Comparison of ENCODE assay signal across 8 cellular contexts in genomic region chr18:62505669-62506494, GRCh38. TPM values are rescaled to one million over a fixed set of nuclear protein-coding genes. Genes with fewer than 3 reads are reported as not detected.
DNase-seq lines count a peak whose midpoint lies in the region; ATAC-seq and TF ChIP-seq lines count a peak whose summit lies in the region.

No MANE protein-coding gene starts in this region.

- H3K27ac Mint-ChIP-seq in activated T-helper 1 cell treated with anti-CD3 and anti-CD28 coated beads, Interleukin-12 subunit alpha, Interleukin-12 subunit beta, Interleukin-2, Interleukin-4 antibody, amounts not matched to agents 30 ng/mL and 10 ng/mL and 1 ng/mL, durations not matched to agents 14 hours and 24 hours and 36 hours: peak overlapping the region; percentile 96
- peak overlapping the region; percentile 90 for H3K27ac Mint-ChIP-seq in stimulated activated naive B cell treated with anti-CD40 and anti-IgM and Interleukin-4, amounts not matched to agents 10 μg/mL and 1 μg/mL and 100 μg/mL, for 72 hours

- H3K4me3 Mint-ChIP-seq in activated T-helper 1 cell treated with anti-CD3 and anti-CD28 coated beads, Interleukin-12 subunit alpha, Interleukin-12 subunit beta, Interleukin-2, Interleukin-4 antibody, amounts not matched to agents 30 ng/mL and 10 ng/mL and 1 ng/mL, durations not matched to agents 14 hours and 24 hours and 36 hours: peak overlapping the region; percentile 81
- peak overlapping the region; percentile 68 to 73 for H3K4me3 Mint-ChIP-seq in stimulated activated naive B cell treated with anti-CD40 and anti-IgM and Interleukin-4, amounts not matched to agents 10 μg/mL and 1 μg/mL and 100 μg/mL, for 72 hours

- CTCF ChIA-PET in GM10248 (lab: Yijun Ruan, JAX): interaction anchor here (1.1 to 1.8 kb wide), 5 partner anchors 10 to 80 kb away, joined by 3 to 7 read pairs (median 3); no protein-coding TSS in a partner anchor

- ATAC-seq in GM21723 (IDR thresholded peaks at IDR 0.05; ENCODE audit: unreplicated experiment): peak; percentile 91
- peak; percentile 91 for ATAC-seq in stimulated activated naive B cell treated with anti-CD40 and anti-IgM and Interleukin-4, amounts not matched to agents 10 μg/mL and 1 μg/mL and 100 μg/mL, for 72 hours (replicated peaks)

- POLR2A ChIA-PET in GM10248 (lab: Yijun Ruan, JAX): interaction anchor here (0.6 kb wide), 1 partner anchor 17 kb away, joined by 6 read pairs; the partner anchor contains the start of gene ZCCHC2

- peaks cover 23% of the 10 kb centered on the region for H3K4me1 Mint-ChIP-seq in activated T-helper 1 cell treated with anti-CD3 and anti-CD28 coated beads, Interleukin-12 subunit alpha, Interleukin-12 subunit beta, Interleukin-2, Interleukin-4 antibody, amounts not matched to agents 30 ng/mL and 10 ng/mL and 1 ng/mL, durations not matched to agents 14 hours and 24 hours and 36 hours (ENCODE audit: low read depth)
- peaks cover 11 to 17% of the 10 kb centered on the region in 2 donors for H3K4me1 Mint-ChIP-seq in stimulated activated naive B cell treated with anti-CD40 and anti-IgM and Interleukin-4, amounts not matched to agents 10 μg/mL and 1 μg/mL and 100 μg/mL, for 72 hours

- H3K36me3 Mint-ChIP-seq in activated T-helper 1 cell treated with anti-CD3 and anti-CD28 coated beads, Interleukin-12 subunit alpha, Interleukin-12 subunit beta, Interleukin-2, Interleukin-4 antibody, amounts not matched to agents 30 ng/mL and 10 ng/mL and 1 ng/mL, durations not matched to agents 14 hours and 24 hours and 36 hours (ENCODE audit: low read depth): peaks cover 16% of the 10 kb centered on the region
- H3K36me3 Mint-ChIP-seq in stimulated activated naive B cell treated with anti-CD40 and anti-IgM and Interleukin-4, amounts not matched to agents 10 μg/mL and 1 μg/mL and 100 μg/mL, for 72 hours: peaks cover 2 to 4% of the 10 kb centered on the region in 2 donors

- DNase-seq in GM10248 (ENCODE audit: extremely low spot score) (peak; percentile 77), LoVo (ENCODE audit: low spot score) (peak; percentile 37), iris pigment epithelial cell (ENCODE audit: low read depth) (peak; percentile 37), NCI-H1048 (lab: John Stamatoyannopoulos, UW) (no peak), putamen (ENCODE audit: low spot score) (no peak)
- peak; percentile 25 for DNase-seq in activated T-helper 1 cell treated with anti-CD3 and anti-CD28 coated beads, Interleukin-12 subunit alpha, Interleukin-12 subunit beta, Interleukin-2, Interleukin-4 antibody, amounts not matched to agents 30 ng/mL and 10 ng/mL and 1 ng/mL, durations not matched to agents 14 hours and 24 hours and 36 hours (ENCODE audit: low spot score)
- no peak for DNase-seq in stimulated activated naive B cell treated with anti-CD40 and anti-IgM and Interleukin-4, amounts not matched to agents 10 μg/mL and 1 μg/mL and 100 μg/mL, for 72 hours

- H3K27me3 Mint-ChIP-seq in activated T-helper 1 cell treated with anti-CD3 and anti-CD28 coated beads, Interleukin-12 subunit alpha, Interleukin-12 subunit beta, Interleukin-2, Interleukin-4 antibody, amounts not matched to agents 30 ng/mL and 10 ng/mL and 1 ng/mL, durations not matched to agents 14 hours and 24 hours and 36 hours (ENCODE audit: insufficient read depth): peaks cover 2% of the 10 kb centered on the region
- H3K27me3 Mint-ChIP-seq in stimulated activated naive B cell treated with anti-CD40 and anti-IgM and Interleukin-4, amounts not matched to agents 10 μg/mL and 1 μg/mL and 100 μg/mL, for 72 hours: no peaks in the 10 kb centered on the region

- H3K9me3 Mint-ChIP-seq in activated T-helper 1 cell treated with anti-CD3 and anti-CD28 coated beads, Interleukin-12 subunit alpha, Interleukin-12 subunit beta, Interleukin-2, Interleukin-4 antibody, amounts not matched to agents 30 ng/mL and 10 ng/mL and 1 ng/mL, durations not matched to agents 14 hours and 24 hours and 36 hours: peaks cover 15% of the 10 kb centered on the region
- H3K9me3 Mint-ChIP-seq in stimulated activated naive B cell treated with anti-CD40 and anti-IgM and Interleukin-4, amounts not matched to agents 10 μg/mL and 1 μg/mL and 100 μg/mL, for 72 hours: no peaks in the 10 kb centered on the region

- intact Hi-C loops in activated T-helper 1 cell treated with anti-CD3 and anti-CD28 coated beads, Interleukin-12 subunit alpha, Interleukin-12 subunit beta, Interleukin-2, Interleukin-4 antibody, amounts not matched to agents 30 ng/mL and 10 ng/mL and 1 ng/mL, durations not matched to agents 14 hours and 24 hours and 36 hours (cut with micrococcal nuclease): loop anchor here (1.0 to 10.0 kb wide), 10 partner anchors 15 to 651 kb away; partner anchors contain the start of gene TNFRSF11A

- no peak for TF ChIP-seq CTCF in GM10248 (IDR thresholded peaks at IDR 0.05; ENCODE audit: control extremely low read depth, extremely low read depth, low read depth, missing control alignments)

RNA-seq across cellular contexts. Expression of gene ZCCHC2, which starts 16.9 kb away (rescaled TPM):
- total RNA-seq in activated T-helper 1 cell treated with anti-CD3 and anti-CD28 coated beads, Interleukin-12 subunit alpha, Interleukin-12 subunit beta, Interleukin-2, Interleukin-4 antibody, amounts not matched to agents 30 ng/mL and 10 ng/mL and 1 ng/mL, durations not matched to agents 14 hours and 24 hours and 36 hours: 55.7 and 58.8 TPM in 2 replicates

Comparison
In these comparisons a context has a peak if more than half of its experiments do, and no peak if none do; other contexts are left out.
1. DNase-seq: peak in GM10248 (single experiment), LoVo (single experiment), activated T-helper 1 cell treated with anti-CD3 and anti-CD28 coated beads, Interleukin-12 subunit alpha, Interleukin-12 subunit beta, Interleukin-2, Interleukin-4 antibody, amounts not matched to agents 30 ng/mL and 10 ng/mL and 1 ng/mL, durations not matched to agents 14 hours and 24 hours and 36 hours (single experiment) and iris pigment epithelial cell (single experiment); none in stimulated activated naive B cell treated with anti-CD40 and anti-IgM and Interleukin-4, amounts not matched to agents 10 μg/mL and 1 μg/mL and 100 μg/mL, for 72 hours (single experiment), NCI-H1048 (single experiment) and putamen (single experiment).